Comparison of ENCODE assay signal across 8 cellular contexts in the genomic region with DNA sequence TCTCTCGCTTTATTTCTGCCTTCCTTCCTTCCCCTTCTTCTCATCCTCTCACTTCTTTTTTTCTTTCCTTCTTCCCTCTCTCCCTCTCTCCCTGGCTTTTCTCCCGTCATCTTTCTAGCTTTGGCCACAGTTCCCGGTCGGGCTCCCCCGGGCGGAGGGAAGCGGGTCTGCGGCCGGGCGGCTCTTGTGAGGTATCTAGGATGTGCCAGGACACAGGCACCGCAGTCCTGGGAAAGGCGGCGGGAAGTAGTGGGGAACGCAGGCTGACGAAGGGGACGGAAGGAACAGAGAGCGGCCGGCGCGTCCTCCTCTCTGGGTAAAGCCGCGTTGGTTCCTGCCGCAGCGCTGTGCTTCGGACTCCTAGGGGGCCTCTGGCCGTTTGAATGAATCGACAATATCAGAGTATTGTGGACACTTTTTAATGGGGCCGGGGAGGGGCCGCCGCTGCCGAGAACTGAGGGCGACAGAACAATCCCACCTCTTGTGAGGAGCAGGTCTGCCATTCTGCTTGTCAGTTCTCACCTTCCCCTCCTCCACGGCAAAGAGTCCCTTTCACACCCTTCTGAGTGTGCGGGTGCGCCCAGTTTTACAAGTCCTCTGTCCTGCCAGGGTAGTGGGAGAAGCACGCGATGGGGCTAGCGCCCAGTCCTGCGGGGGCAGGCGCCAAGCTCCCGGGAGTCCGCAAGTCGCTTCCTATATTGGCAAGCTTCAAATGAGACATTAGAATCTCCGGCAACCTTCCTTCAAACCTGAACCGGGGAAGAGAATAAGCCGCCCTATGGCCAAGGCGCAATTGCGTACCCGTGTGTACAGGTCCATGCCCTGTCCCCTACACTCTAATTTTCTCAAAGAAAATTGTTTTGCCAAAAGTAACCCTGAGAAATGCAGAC. TPM values are rescaled to one million over a fixed set of nuclear protein-coding genes. Genes with fewer than 3 reads are reported as not detected.
DNase-seq lines count a peak whose midpoint lies in the region; ATAC-seq, FAIRE-seq and TF ChIP-seq lines count a peak whose summit lies in the region.

No MANE protein-coding gene starts in this region.

- peaks cover 69% of the 10 kb centered on the region for H3K4me1 ChIP-seq in HUES6 (ENCODE audit: control insufficient read depth, insufficient read depth, low read length)
- peaks cover 0 to 64% (median 15%) of the 10 kb centered on the region in 4 donors for H3K4me1 ChIP-seq in right lobe of liver

- WGBS in right lobe of liver (ENCODE audit: insufficient coverage, low coverage, low lambda C conversion rate, missing lambda C conversion rate) = 2% methylated on average over 47 of the region's 49 CpGs

- H3K27ac ChIP-seq in HUES6 (ENCODE audit: low read depth, low read length) (no peak overlapping the region), right lobe of liver (no peak overlapping the region)

- H3K36me3 ChIP-seq in HUES6 (ENCODE audit: control insufficient read depth, insufficient read depth, low read length) = no peaks in the 10 kb centered on the region
- no peaks in the 10 kb centered on the region for H3K36me3 ChIP-seq in right lobe of liver

- no peak for FAIRE-seq in GM19239 (lab: Jason Lieb, UNC)

- H3K9me3 ChIP-seq in HUES6 (ENCODE audit: control insufficient read depth, insufficient read depth, low read depth, low read length) (no peaks in the 10 kb centered on the region), right lobe of liver (no peaks in the 10 kb centered on the region)

- peak overlapping the region; percentile 54 for H3K4me3 ChIP-seq in HUES6 (ENCODE audit: low read depth, low read length)
- no peak overlapping the region for H3K4me3 ChIP-seq in choroid plexus epithelial cell (ENCODE audit: low read depth, low read length)
- peak overlapping the region in 1 of 3 donors; percentile 13 for H3K4me3 ChIP-seq in right lobe of liver

- DNase-seq in D341Med (ENCODE audit: low spot score) (peak; percentile 88), RPMI8226 (peak; percentile 26), choroid plexus epithelial cell (ENCODE audit: low read depth) (peak; percentile 36), right lobe of liver (peak; percentile 70 to 75 (median 71)), GM19239 (ENCODE audit: insufficient read length, low spot score) (no peak)

- TF ChIP-seq CTCF in choroid plexus epithelial cell (conservative IDR thresholded peaks at IDR 0.05; ENCODE audit: low read depth, low read length) = peak; percentile 60
- peak; percentile 44 to 50 (median 46) for TF ChIP-seq CTCF in right lobe of liver (IDR thresholded peaks at IDR 0.05)

- TF ChIP-seq POLR2A in right lobe of liver (IDR thresholded peaks at IDR 0.05) = no peak

- H3K9ac ChIP-seq in HUES6 (ENCODE audit: low read length) = no peak overlapping the region

- peak; percentile 69 to 78 (median 74) for ATAC-seq in right lobe of liver
- ATAC-seq in HG02610 (IDR thresholded peaks at IDR 0.05; ENCODE audit: unreplicated experiment) = no peak
- no peak for ATAC-seq in GM21576 (IDR thresholded peaks at IDR 0.05; ENCODE audit: unreplicated experiment)

- H3K27me3 ChIP-seq in HUES6 (ENCODE audit: control insufficient read depth, insufficient read depth, low read length) (peaks cover 100% of the 10 kb centered on the region), right lobe of liver (peaks cover 24 to 61% of the 10 kb centered on the region in 2 donors)

- intact Hi-C loops in right lobe of liver (cut with DNase I) = no loop called here

RNA-seq across cellular contexts. Expression of gene LHX9, which starts 1.1 kb away (rescaled TPM):
- 1 to 10 TPM in 2 of 6 experiments, under 1 TPM in 3, not detected in 1; 0.12 to 1.9 (median 0.81) TPM for total RNA-seq in right lobe of liver

RNA-seq across cellular contexts. Expression of gene C1orf53, which starts 13.6 kb away (rescaled TPM):
- 1 to 10 TPM; 4.0 to 8.9 (median 6.2) TPM for total RNA-seq in right lobe of liver

Comparison
In these comparisons a context has a peak if more than half of its experiments do, and no peak if none do; other contexts are left out.
1. ATAC-seq: peak in right lobe of liver (4 of 4); none in HG02610 (single experiment) and GM21576 (single experiment).